ENCODE assay signal across 9 cellular contexts in genomic region chrX:99654188-99654587, GRCh38.
"Had no signal": no experiment of that assay in that cellular context is flagged by ENCODE, and none has a peak within 500 bp of the region (broad histone marks: within the 10 kb centered on the region; RNA-seq: fewer than 3 reads in every experiment).

No MANE protein-coding gene starts in this region.

- H2AFZ ChIP-seq: GM23338 had no signal

- H3K4me3 ChIP-seq: GM23338, K562 had no signal

- H3K27ac ChIP-seq: HL-60 had no signal

- H3K4me2 ChIP-seq: GM23338 had no signal

- ATAC-seq: GM23338, K562 had no signal

- DNase-seq: H9, HCEC 1CT, IMR-90, KG1 had no signal

- FAIRE-seq: H1, H54, K562 had no signal
